8 cellular contexts compared by ENCODE assay signal in genomic region chr18:48806551-48807261, GRCh38.
A peak's percentile ranks its signal among the peaks of the same experiment; 100 is the strongest.
DNase-seq lines count a peak whose midpoint lies in the region; ATAC-seq and TF ChIP-seq lines count a peak whose summit lies in the region.

No MANE protein-coding gene starts in this region.

- peaks cover 9% of the 10 kb centered on the region for H3K9me3 Mint-ChIP-seq in glutamatergic neuron (ENCODE audit: unreplicated experiment)

- H3K4me1 Mint-ChIP-seq in glutamatergic neuron (ENCODE audit: low read depth, unreplicated experiment), result peaks cover 4% of the 10 kb centered on the region

- no peaks in the 10 kb centered on the region for H3K36me3 Mint-ChIP-seq in glutamatergic neuron (ENCODE audit: unreplicated experiment)

- DNase-seq in HT1080 (ENCODE audit: low read depth) (peak; percentile 30), glutamatergic neuron (peak; percentile 2), iPS-NIHi7 (ENCODE audit: extremely low spot score) (no peak), GM19238 (ENCODE audit: insufficient read length, low spot score) (no peak)
- DNase-seq in activated CD8-positive, alpha-beta memory T cell treated with anti-CD3 and anti-CD28 coated beads, Interleukin-2, amount 50 U/mL, for 4 hours, result peak; percentile 13
- DNase-seq in stimulated activated naive CD8-positive, alpha-beta T cell treated with anti-CD3 and anti-CD28 coated beads, Interleukin-15, Interleukin-2, amounts not matched to agents 100 U/mL and 50 U/mL, for 24 hours, result peak; percentile 44
- DNase-seq in stimulated activated CD4-positive, alpha-beta T cell treated with anti-CD3 and anti-CD28 coated beads, Interleukin-4, amount 100 ng/mL, for 4 hours, result no peak

- peaks cover 14% of the 10 kb centered on the region for H3K27me3 Mint-ChIP-seq in glutamatergic neuron (ENCODE audit: unreplicated experiment)

- no peak overlapping the region for H3K4me3 Mint-ChIP-seq in glutamatergic neuron (ENCODE audit: unreplicated experiment)

- H3K27ac Mint-ChIP-seq in glutamatergic neuron (ENCODE audit: unreplicated experiment), result no peak overlapping the region

- no peak for TF ChIP-seq CTCF in glutamatergic neuron (IDR thresholded peaks at IDR 0.05; ENCODE audit: partially characterized antibody, unreplicated experiment)

- ATAC-seq in stimulated activated naive CD8-positive, alpha-beta T cell treated with anti-CD3 and anti-CD28 coated beads, Interleukin-15, Interleukin-2, amounts not matched to agents 100 U/mL and 50 U/mL, for 24 hours, result peak; percentile 75
- no peak for ATAC-seq in GM19467 (IDR thresholded peaks at IDR 0.05; ENCODE audit: unreplicated experiment)

Comparison
In these comparisons a context has a peak if more than half of its experiments do, and no peak if none do; other contexts are left out.
1. DNase-seq: peak in HT1080 (single experiment), activated CD8-positive, alpha-beta memory T cell treated with anti-CD3 and anti-CD28 coated beads, Interleukin-2, amount 50 U/mL, for 4 hours (single experiment), glutamatergic neuron (single experiment) and stimulated activated naive CD8-positive, alpha-beta T cell treated with anti-CD3 and anti-CD28 coated beads, Interleukin-15, Interleukin-2, amounts not matched to agents 100 U/mL and 50 U/mL, for 24 hours (single experiment); none in iPS-NIHi7 (single experiment), GM19238 (single experiment) and stimulated activated CD4-positive, alpha-beta T cell treated with anti-CD3 and anti-CD28 coated beads, Interleukin-4, amount 100 ng/mL, for 4 hours (0 of 2).